8 cellular contexts compared by ENCODE assay signal in genomic region chr16:81448154-81449131, GRCh38. TPM values are rescaled to one million over a fixed set of nuclear protein-coding genes. Genes with fewer than 3 reads are reported as not detected.
A peak's percentile ranks its signal among the peaks of the same experiment; 100 is the strongest.
DNase-seq lines count a peak whose midpoint lies in the region; ATAC-seq lines count a peak whose summit lies in the region.

No MANE protein-coding gene starts in this region.

- H3K27me3 Mint-ChIP-seq in activated CD4-positive, alpha-beta T cell treated with anti-CD3 and anti-CD28 coated beads, Interleukin-2, amount 10 ng/mL, durations not matched to agents 7 days and 5 days, result peaks cover 3% of the 10 kb centered on the region
- no peaks in the 10 kb centered on the region for H3K27me3 Mint-ChIP-seq in activated CD8-positive, alpha-beta T cell treated with anti-CD3 and anti-CD28 coated beads, Interleukin-2, amount 10 ng/mL, durations not matched to agents 7 days and 5 days (ENCODE audit: low read depth)

- H3K4me3 ChIP-seq in thymus (ENCODE audit: low read length) (no peak overlapping the region), H7 (ENCODE audit: insufficient read depth, low read depth, low read length) (no peak overlapping the region)

- peaks cover 28% of the 10 kb centered on the region for H3K36me3 Mint-ChIP-seq in activated CD4-positive, alpha-beta T cell treated with anti-CD3 and anti-CD28 coated beads, Interleukin-2, amount 10 ng/mL, durations not matched to agents 7 days and 5 days (ENCODE audit: low read depth)
- peaks cover 50% of the 10 kb centered on the region for H3K36me3 Mint-ChIP-seq in activated CD8-positive, alpha-beta T cell treated with anti-CD3 and anti-CD28 coated beads, Interleukin-2, amount 10 ng/mL, durations not matched to agents 7 days and 5 days (ENCODE audit: low read depth)

- peaks cover 74% of the 10 kb centered on the region for H3K4me1 Mint-ChIP-seq in activated CD4-positive, alpha-beta T cell treated with anti-CD3 and anti-CD28 coated beads, Interleukin-2, amount 10 ng/mL, durations not matched to agents 7 days and 5 days
- peaks cover 71% of the 10 kb centered on the region for H3K4me1 Mint-ChIP-seq in activated CD8-positive, alpha-beta T cell treated with anti-CD3 and anti-CD28 coated beads, Interleukin-2, amount 10 ng/mL, durations not matched to agents 7 days and 5 days (ENCODE audit: low read depth)

- DNase-seq in activated CD4-positive, alpha-beta T cell treated with anti-CD3 and anti-CD28 coated beads, Interleukin-2, amount 10 ng/mL, durations not matched to agents 7 days and 5 days, result no peak
- DNase-seq in activated CD4-positive, alpha-beta T cell treated with anti-CD3 and anti-CD28 coated beads, Interleukin-2, amount 50 U/mL, for 1 hour, result no peak
- no peak for DNase-seq in activated CD8-positive, alpha-beta T cell treated with anti-CD3 and anti-CD28 coated beads, Interleukin-2, amount 10 ng/mL, durations not matched to agents 7 days and 5 days
- DNase-seq in NCI-H1048 (lab: John Stamatoyannopoulos, UW), result no peak
- no peak for DNase-seq in H7
- DNase-seq in A172 (ENCODE audit: low spot score), result no peak

- POLR2A ChIA-PET in activated CD4-positive, alpha-beta T cell treated with anti-CD3 and anti-CD28 coated beads, Interleukin-2, amount 10 ng/mL, durations not matched to agents 7 days and 5 days (lab: Charles Lee), result no interaction called here
- POLR2A ChIA-PET in activated CD8-positive, alpha-beta T cell treated with anti-CD3 and anti-CD28 coated beads, Interleukin-2, amount 10 ng/mL, durations not matched to agents 7 days and 5 days (lab: Charles Lee), result interaction anchor here (0.5 to 1.2 kb wide), 2 partner anchors 12 to 21 kb away, joined by 3 to 4 read pairs; no protein-coding TSS in a partner anchor

- H3K27me3 ChIP-seq in layer of hippocampus (ENCODE audit: control insufficient read depth, insufficient read depth, low read length) (no peaks in the 10 kb centered on the region), thymus (ENCODE audit: control insufficient read depth, insufficient read depth) (no peaks in the 10 kb centered on the region), H7 (ENCODE audit: control insufficient read depth, insufficient read depth, low read length) (peaks cover 2% of the 10 kb centered on the region)

- H3K9me3 ChIP-seq in thymus (ENCODE audit: control insufficient read depth), result no peaks in the 10 kb centered on the region

- peaks cover 39% of the 10 kb centered on the region for H3K4me1 ChIP-seq in thymus (ENCODE audit: control insufficient read depth, insufficient read depth, low read length)

- H3K27ac Mint-ChIP-seq in activated CD4-positive, alpha-beta T cell treated with anti-CD3 and anti-CD28 coated beads, Interleukin-2, amount 10 ng/mL, durations not matched to agents 7 days and 5 days, result peak overlapping the region; percentile 17
- peak overlapping the region; percentile 40 for H3K27ac Mint-ChIP-seq in activated CD8-positive, alpha-beta T cell treated with anti-CD3 and anti-CD28 coated beads, Interleukin-2, amount 10 ng/mL, durations not matched to agents 7 days and 5 days

- H3K9me3 Mint-ChIP-seq in activated CD4-positive, alpha-beta T cell treated with anti-CD3 and anti-CD28 coated beads, Interleukin-2, amount 10 ng/mL, durations not matched to agents 7 days and 5 days, result peaks cover 9% of the 10 kb centered on the region
- no peaks in the 10 kb centered on the region for H3K9me3 Mint-ChIP-seq in activated CD8-positive, alpha-beta T cell treated with anti-CD3 and anti-CD28 coated beads, Interleukin-2, amount 10 ng/mL, durations not matched to agents 7 days and 5 days (ENCODE audit: insufficient read depth)

- no peak for ATAC-seq in activated CD8-positive, alpha-beta T cell treated with anti-CD3 and anti-CD28 coated beads, Interleukin-2, amount 10 ng/mL, durations not matched to agents 7 days and 5 days

- CTCF ChIA-PET in activated CD4-positive, alpha-beta T cell treated with anti-CD3 and anti-CD28 coated beads, Interleukin-2, amount 10 ng/mL, durations not matched to agents 7 days and 5 days (lab: Charles Lee), result no interaction called here
- CTCF ChIA-PET in activated CD8-positive, alpha-beta T cell treated with anti-CD3 and anti-CD28 coated beads, Interleukin-2, amount 10 ng/mL, durations not matched to agents 7 days and 5 days (lab: Charles Lee), result interaction anchor here (1.3 kb wide), 1 partner anchor 270 kb away, joined by 3 read pairs; no protein-coding TSS in a partner anchor

- H3K27ac ChIP-seq in layer of hippocampus (ENCODE audit: low read depth, low read length) (peak overlapping the region; percentile 33), thymus (ENCODE audit: low read depth) (peak overlapping the region; percentile 38)

- H3K4me3 Mint-ChIP-seq in activated CD4-positive, alpha-beta T cell treated with anti-CD3 and anti-CD28 coated beads, Interleukin-2, amount 10 ng/mL, durations not matched to agents 7 days and 5 days, result peak overlapping the region; percentile 22
- H3K4me3 Mint-ChIP-seq in activated CD8-positive, alpha-beta T cell treated with anti-CD3 and anti-CD28 coated beads, Interleukin-2, amount 10 ng/mL, durations not matched to agents 7 days and 5 days, result peak overlapping the region; percentile 6

- 77% methylated on average over 19 of the region's 19 CpGs for WGBS in thymus

- H3K36me3 ChIP-seq in thymus (ENCODE audit: control insufficient read depth, insufficient read depth), result peaks cover 3% of the 10 kb centered on the region
- H3K36me3 ChIP-seq in H7 (replicated peaks; ENCODE audit: control insufficient read depth, insufficient read depth, low read length), result no peaks in the 10 kb centered on the region; the same call in 1 of the 2 replicates

RNA-seq across cellular contexts. Expression of gene CMIP, which starts 3.8 kb away (rescaled TPM):
- 10 to 100 TPM; 44.7 to 46.8 TPM for total RNA-seq in activated CD4-positive, alpha-beta T cell treated with anti-CD3 and anti-CD28 coated beads, Interleukin-2, amount 10 ng/mL, durations not matched to agents 7 days and 5 days
- total RNA-seq in activated CD8-positive, alpha-beta T cell treated with anti-CD3 and anti-CD28 coated beads, Interleukin-2, amount 10 ng/mL, durations not matched to agents 7 days and 5 days, result 10 to 100 TPM; 62.5 to 70.4 TPM
- polyA plus RNA-seq in thymus, result 19.4 TPM
- total RNA-seq in H7 (2014; rRNA removed; shearing (Covaris generic)), result 13.1 and 19.2 TPM in 2 replicates
- 5.9 and 8.0 TPM in 2 replicates for total RNA-seq in A172 (2014; rRNA removed; shearing (Covaris generic))
